Comparison of ENCODE assay signal across 8 cellular contexts in the genomic region with DNA sequence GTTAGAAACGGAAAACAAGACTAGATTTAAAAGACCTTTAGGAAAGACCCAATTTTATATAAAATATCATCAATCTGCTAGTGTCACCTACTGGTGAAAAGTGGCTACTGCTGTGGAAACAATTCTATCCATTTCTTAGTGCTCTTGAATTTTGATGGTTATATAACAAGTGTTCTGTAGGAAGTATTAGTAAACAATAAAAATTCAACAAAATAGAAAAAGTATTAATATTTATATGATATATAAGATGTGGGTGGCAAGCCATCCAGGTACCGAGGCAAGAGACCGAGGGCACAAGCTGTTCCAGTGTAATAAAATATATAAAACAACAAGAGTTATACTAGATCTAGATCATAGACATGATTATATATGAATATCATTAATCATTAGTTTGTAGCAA. TPM values are rescaled to one million over a fixed set of nuclear protein-coding genes. Genes with fewer than 3 reads are reported as not detected.
DNase-seq lines count a peak whose midpoint lies in the region; ATAC-seq, FAIRE-seq and TF ChIP-seq lines count a peak whose summit lies in the region.

No MANE protein-coding gene starts in this region.

- H4K20me1 ChIP-seq in H9 (ENCODE audit: control insufficient read depth, insufficient read depth, insufficient read length) (no peaks in the 10 kb centered on the region), GM12878 (ENCODE audit: control insufficient read depth, insufficient read depth) (no peaks in the 10 kb centered on the region)

- RAD21 ChIA-PET in GM12878 (lab: Charles Lee; ENCODE audit: unreplicated experiment), result interaction anchor here (0.9 to 3.9 kb wide), 3 partner anchors 149 to 207 kb away, joined by 3 to 22 read pairs (median 21); a partner anchor contains a TSS

- H3K9me3 Mint-ChIP-seq in H9 (peaks cover 25 to 31% of the 10 kb centered on the region in 2 experiments), immature natural killer cell (no peaks in the 10 kb centered on the region)

- H3K9me3 ChIP-seq in H9 (ENCODE audit: control insufficient read depth, low read depth, low read length), result no peaks in the 10 kb centered on the region
- H3K9me3 ChIP-seq in GM12878 (replicated peaks; ENCODE audit: control insufficient read depth, insufficient read depth, low read length), result no peaks in the 10 kb centered on the region; the same call in 2 of the 3 replicates
- H3K9me3 ChIP-seq in stomach, result peaks cover 4 to 13% (median 9%) of the 10 kb centered on the region in 4 donors

- no peaks in the 10 kb centered on the region for H3K23me2 ChIP-seq in H9 (ENCODE audit: insufficient read length, low read depth, low read length, poor library complexity, severe bottlenecking)

- no peaks in the 10 kb centered on the region for H3K79me1 ChIP-seq in H9 (ENCODE audit: insufficient read depth, low read depth, low read length, poor library complexity, severe bottlenecking)

- TF ChIP-seq CTCF in H9 (conservative IDR thresholded peaks at IDR 0.05) (peak; percentile 78), GM12878 (IDR thresholded peaks at IDR 0.05 in 2 of 3, conservative IDR thresholded peaks at IDR 0.05 in 1 of 3; ENCODE audit: control insufficient read depth in 2 of 3, extremely low read depth in 1 of 3, insufficient read depth in 1 of 3, low read depth in 3 of 3, low read length in 3 of 3) (peak; percentile 72 to 85 (median 73)), stomach (IDR thresholded peaks at IDR 0.05) (peak in 5 of 7 experiments; percentile 7 to 90 (median 82))

- H3K27me3 Mint-ChIP-seq in H9 (ENCODE audit: low read depth) (peaks cover 11% of the 10 kb centered on the region), immature natural killer cell (ENCODE audit: low read depth in 3 of 3) (peaks cover 3 to 9% (median 4%) of the 10 kb centered on the region in 3 donors)

- no peaks in the 10 kb centered on the region for H3K36me3 ChIP-seq in GM12878 (ENCODE audit: control insufficient read depth in 2 of 2, insufficient read depth in 2 of 2, low read length in 1 of 2)
- no peaks in the 10 kb centered on the region for H3K36me3 ChIP-seq in stomach

- no peak overlapping the region for H2AFZ ChIP-seq in H9 (ENCODE audit: low read length)
- H2AFZ ChIP-seq in GM12878 (ENCODE audit: control insufficient read depth, low read depth, low read length), result no peak overlapping the region

- FAIRE-seq in GM12878 (lab: Jason Lieb, UNC), result no peak

- H2AK5ac ChIP-seq in H9 (ENCODE audit: insufficient read length, low read length), result no peak overlapping the region

- H3K4me3 Mint-ChIP-seq in H9 (no peak overlapping the region), immature natural killer cell (no peak overlapping the region)

- DNase-seq in DMS114 treated with DMSO at 0.1 percent for 48 hours (lab: John Stamatoyannopoulos, UW; ENCODE audit: unreplicated experiment) (peak; percentile 38), H9 (no peak), NCI-H526 treated with DMSO at 0.1 percent for 48 hours (lab: John Stamatoyannopoulos, UW) (peak; percentile 43), GM12878 (ENCODE audit: low read depth, low spot score) (no peak), immature natural killer cell (peak; percentile 25 to 41 (median 41)), stomach (no peak)

- H4K5ac ChIP-seq in H9 (ENCODE audit: insufficient read length, low read depth, low read length), result no peak overlapping the region

- H3K14ac ChIP-seq in H9 (ENCODE audit: insufficient read depth, low read length), result no peak overlapping the region

- H3K4me3 ChIP-seq in GM12878 (no peak overlapping the region), stomach (no peak overlapping the region)

- TF ChIP-seq EP300 in GM12878 (IDR thresholded peaks at IDR 0.05; ENCODE audit: borderline replicate concordance in 1 of 2, control insufficient read depth in 1 of 2, low read depth in 2 of 2, low read length in 2 of 2) (no peak), stomach (IDR thresholded peaks at IDR 0.05) (no peak)

- H3K4me2 ChIP-seq in H9 (ENCODE audit: insufficient read depth, insufficient read length, low read length) (no peak overlapping the region), GM12878 (ENCODE audit: control insufficient read depth, insufficient read depth) (no peak overlapping the region)

- no peak overlapping the region for H2BK12ac ChIP-seq in H9 (ENCODE audit: insufficient read length, low read depth, low read length)

- no peak overlapping the region for H3K4ac ChIP-seq in H9 (ENCODE audit: low read depth, low read length)

- peak; percentile 85 for TF ChIP-seq RAD21 in GM12878 (IDR thresholded peaks at IDR 0.05; ENCODE audit: insufficient read depth, low read depth, low read length)

- no peak overlapping the region for H3K18ac ChIP-seq in H9 (ENCODE audit: insufficient read length, low read depth, low read length)

- ATAC-seq in GM12878 (peak; percentile 91), GM19324 (IDR thresholded peaks at IDR 0.05; ENCODE audit: low FRiP score, unreplicated experiment) (no peak), GM21367 (IDR thresholded peaks at IDR 0.05; ENCODE audit: unreplicated experiment) (no peak)

- no peak overlapping the region for H3K9ac ChIP-seq in H9 (ENCODE audit: extremely low read depth, insufficient read length, low read length)
- H3K9ac ChIP-seq in GM12878 (ENCODE audit: control insufficient read depth, insufficient read depth, low read length), result no peak overlapping the region

- WGBS in H9 (ENCODE audit: extremely low coverage, insufficient read length, low lambda C conversion rate), result no CpG with 5 or more reads among the region's 3 CpGs
- 18% methylated on average over 3 of the region's 3 CpGs for WGBS in GM12878 (ENCODE audit: insufficient coverage, insufficient replicate concordance, low lambda C conversion rate, missing lambda C conversion rate)
- 16 to 29% (median 18%) methylated on average over 3 of the region's 3 CpGs for WGBS in stomach, 5 donors

- H2BK120ac ChIP-seq in H9 (ENCODE audit: low read depth, low read length, poor library complexity, severe bottlenecking), result no peak overlapping the region

- H3K4me1 Mint-ChIP-seq in H9, result peaks cover 21 to 25% of the 10 kb centered on the region in 2 experiments
- H3K4me1 Mint-ChIP-seq in immature natural killer cell, result peaks cover 7 to 9% of the 10 kb centered on the region in 2 donors

- in situ Hi-C loops in GM12878 (cut with MboI), result no loop called here

- H2BK5ac ChIP-seq in H9 (ENCODE audit: insufficient read length, low read length), result no peak overlapping the region

- H2BK15ac ChIP-seq in H9 (ENCODE audit: low read depth, low read length), result no peak overlapping the region

- no peaks in the 10 kb centered on the region for H3K4me1 ChIP-seq in H9 (ENCODE audit: insufficient read depth, low read length)
- H3K4me1 ChIP-seq in GM12878 (ENCODE audit: control insufficient read depth, insufficient read depth, low read length), result no peaks in the 10 kb centered on the region
- H3K4me1 ChIP-seq in stomach, result peaks cover 11 to 34% (median 21%) of the 10 kb centered on the region in 4 donors

- no TSS peak for BruUV-seq in GM12878 (replicated peaks; lab: Mats Ljungman, UMichigan)

- TF ChIP-seq POLR2A in GM12878 (IDR thresholded peaks at IDR 0.05; ENCODE audit: low read depth, low read length), result no peak
- no peak for TF ChIP-seq POLR2A in stomach (IDR thresholded peaks at IDR 0.05)

- intact Hi-C loops in GM12878 (cut with micrococcal nuclease; ENCODE audit: unreplicated experiment), result loop anchor here (1.0 to 10.0 kb wide), 2 partner anchors 94 to 162 kb away; no protein-coding TSS in a partner anchor
- intact Hi-C loops in stomach (cut with DNase I; ENCODE audit: low total_unique reads), result loop anchor here (5.0 kb wide), 1 partner anchor 157 kb away; no protein-coding TSS in a partner anchor

- H3K27ac Mint-ChIP-seq in H9 (no peak overlapping the region), immature natural killer cell (no peak overlapping the region)

- CTCF ChIA-PET in GM12878 (lab: Yijun Ruan, JAX), result interaction anchor here (0.6 to 11.6 kb wide), 9 partner anchors 9 to 164 kb away, joined by 3 to 189 read pairs (median 3); a partner anchor contains a TSS

- H3K23ac ChIP-seq in H9 (ENCODE audit: insufficient read length, low read depth, low read length), result no peak overlapping the region

- H4K91ac ChIP-seq in H9 (ENCODE audit: insufficient read length, low read depth, low read length), result no peak overlapping the region

- no peak overlapping the region for H2BK20ac ChIP-seq in H9 (ENCODE audit: low read depth, low read length, poor library complexity, severe bottlenecking)

- H3K27me3 ChIP-seq in H9 (ENCODE audit: insufficient read depth, low read length) (no peaks in the 10 kb centered on the region), GM12878 (replicated peaks in 1 of 2; ENCODE audit: control insufficient read depth in 2 of 2, insufficient read depth in 2 of 2, low read length in 1 of 2) (no peaks in the 10 kb centered on the region), stomach (no peaks in the 10 kb centered on the region)

- H3K27ac ChIP-seq in H9 (ENCODE audit: insufficient read length, low read depth, low read length) (no peak overlapping the region), GM12878 (ENCODE audit: control insufficient read depth, insufficient read depth) (no peak overlapping the region), stomach (no peak overlapping the region)

- H3K36me3 Mint-ChIP-seq in H9 (ENCODE audit: insufficient read depth in 1 of 3, low read depth in 3 of 3), result peaks cover 4 to 32% (median 8%) of the 10 kb centered on the region in 3 experiments; a peak in 6 of 7 replicates
- H3K36me3 Mint-ChIP-seq in immature natural killer cell, result peaks cover 0 to 3% (median 3%) of the 10 kb centered on the region in 3 donors

- H3T11ph ChIP-seq in H9 (ENCODE audit: low read length), result no peak overlapping the region

- no peak overlapping the region for H3K56ac ChIP-seq in H9 (ENCODE audit: insufficient read length, low read depth, low read length)

- SMC1A ChIA-PET in GM12878 (lab: Charles Lee; ENCODE audit: uncharacterized antibody, unreplicated experiment), result interaction anchor here (0.6 to 9.0 kb wide), 8 partner anchors 33 to 211 kb away, joined by 3 to 85 read pairs (median 5); a partner anchor contains a TSS

- no peaks in the 10 kb centered on the region for H3K79me2 ChIP-seq in H9 (ENCODE audit: insufficient read depth, low read length)
- no peaks in the 10 kb centered on the region for H3K79me2 ChIP-seq in GM12878 (ENCODE audit: control insufficient read depth, insufficient read depth, low read length)

- H4K8ac ChIP-seq in H9 (replicated peaks; ENCODE audit: insufficient read length, low read depth, low read length), result no peak overlapping the region

- POLR2A ChIA-PET in GM12878 (lab: Charles Lee), result interaction anchor here (2.0 kb wide), 1 partner anchor 161 kb away, joined by 5 read pairs; no protein-coding TSS in a partner anchor

RNA-seq across cellular contexts. Expression of a gene that starts 6.2 kb away (rescaled TPM):
- total RNA-seq in H9 (2021) (10.0 and 10.5 TPM in 2 replicates), GM12878 (2014; rRNA removed) (11.5 and 16.0 TPM in 2 replicates), GM12878 (2014; rRNA removed; fragmentation: Illumina TruSeq; extraction: Trizol) (20.6 and 20.9 TPM in 2 replicates), GM12878 (2021) (11.8 and 12.8 TPM in 2 replicates), stomach (10 to 100 TPM in 4 of 5 donors, 1 to 10 TPM in 1; 8.8 to 62.2 (median 26.3) TPM)
- 35.5 and 36.2 TPM in 2 replicates for total RNA-seq in GM12878 (2013; cell fraction: nucleolus; rRNA removed)
- polyA plus RNA-seq in GM12878 (2011; ENCODE audit: low read depth), result 8.4 TPM
- polyA plus RNA-seq in GM12878 (2011; rRNA removed) (17.2 and 23.6 TPM in 2 replicates), GM12878 (2014; fragmentation: Illumina TruSeq; extraction: Trizol) (18.1 and 25.7 TPM in 2 replicates), GM12878 (2014; fragmentation: Nextera tagmentation; extraction: Ambion mirVana) (1 to 10 TPM; 5.7 to 8.2 TPM), GM12878 (2014; rRNA removed) (9.5 and 10.1 TPM in 2 replicates), GM12878 (2016; fragmentation: Nextera tagmentation; extraction: Ambion mirVana) (10 to 100 TPM; 12.9 to 15.9 TPM), immature natural killer cell (1 to 10 TPM; 3.0 to 8.5 (median 5.2) TPM), stomach (10 to 100 TPM in 2 of 3 donors, 1 to 10 TPM in 1; 3.7 to 13.6 (median 12.9) TPM)
- polyA plus RNA-seq in GM12878 (2011; cell fraction: cytosol; rRNA removed), result 6.1 and 7.2 TPM in 2 replicates
- 13.8 and 15.6 TPM in 2 replicates for polyA plus RNA-seq in GM12878 (2011; cell fraction: nucleus; rRNA removed)
- polyA plus RNA-seq in GM12878 (2012), result 16.6 and 17.4 TPM in 2 replicates
- 8.9 and 11.8 TPM in 2 replicates for polyA minus RNA-seq in GM12878 (2011; rRNA and poly(A)+ RNA removed)
- polyA minus RNA-seq in GM12878 (2011; cell fraction: cytosol; rRNA and poly(A)+ RNA removed), result 7.7 and 9.4 TPM in 2 replicates
- 6.8 and 9.5 TPM in 2 replicates for polyA minus RNA-seq in GM12878 (2011; cell fraction: nucleus; rRNA and poly(A)+ RNA removed)

Comparison
In these comparisons a context has a peak if more than half of its experiments do, and no peak if none do; other contexts are left out.
1. DNase-seq: peak in DMS114 treated with DMSO at 0.1 percent for 48 hours (single experiment), NCI-H526 treated with DMSO at 0.1 percent for 48 hours (single experiment) and immature natural killer cell (3 of 3); none in H9 (single experiment), GM12878 (single experiment) and stomach (single experiment).
2. Peak in every context shown above with its lines, with median percentiles within 50 percentile points of each other: CTCF ChIP-seq.